8 cellular contexts compared by ENCODE assay signal in genomic region chr6:30877419-30878262, GRCh38. TPM values are rescaled to one million over a fixed set of nuclear protein-coding genes. Genes with fewer than 3 reads are reported as not detected.
DNase-seq lines count a peak whose midpoint lies in the region; ATAC-seq and TF ChIP-seq lines count a peak whose summit lies in the region.

No MANE protein-coding gene starts in this region.

- no peaks in the 10 kb centered on the region for H3K27me3 Mint-ChIP-seq in stimulated activated naive CD8-positive, alpha-beta T cell treated with anti-CD3 and anti-CD28 coated beads, Interleukin-15, amount 100 ng/mL, for 72 hours

- peak overlapping the region; percentile 39; the same call in 1 of the 2 replicates for H3K4me3 ChIP-seq in Karpas-422 (ENCODE audit: low read length)
- H3K4me3 ChIP-seq in RWPE2 (ENCODE audit: severe bottlenecking): no peak overlapping the region
- H3K4me3 ChIP-seq in neuron (ENCODE audit: low read length): peak overlapping the region; percentile 40

- H3K4me3 Mint-ChIP-seq in stimulated activated naive CD8-positive, alpha-beta T cell treated with anti-CD3 and anti-CD28 coated beads, Interleukin-15, amount 100 ng/mL, for 72 hours: peak overlapping the region; percentile 74 to 89

- no peaks in the 10 kb centered on the region for H3K9me2 ChIP-seq in Karpas-422 (replicated peaks; ENCODE audit: insufficient read depth, low read length)

- H3K4me1 ChIP-seq in Karpas-422 (ENCODE audit: low read length): peaks cover 8% of the 10 kb centered on the region
- H3K4me1 ChIP-seq in RWPE2 (ENCODE audit: insufficient read depth, poor library complexity, severe bottlenecking): peaks cover 37% of the 10 kb centered on the region
- peaks cover 35% of the 10 kb centered on the region for H3K4me1 ChIP-seq in neuron (ENCODE audit: insufficient read depth, low read length)

- peak overlapping the region; percentile 58 for H3K4me2 ChIP-seq in Karpas-422 (ENCODE audit: low read depth, low read length, poor library complexity, severe bottlenecking)

- H3K9ac ChIP-seq in Karpas-422 (ENCODE audit: low read length): 0 out of 2 replicates have a peak overlapping the region, but pooled peaks have one; percentile 24

- no peaks in the 10 kb centered on the region for H3K27me3 ChIP-seq in Karpas-422 (ENCODE audit: low read length)
- H3K27me3 ChIP-seq in RWPE2 (ENCODE audit: insufficient read depth, poor library complexity, severe bottlenecking): no peaks in the 10 kb centered on the region
- no peaks in the 10 kb centered on the region for H3K27me3 ChIP-seq in neuron (ENCODE audit: insufficient read depth, low read length)

- peaks cover 7 to 10% of the 10 kb centered on the region in 2 donors for H3K9me3 Mint-ChIP-seq in stimulated activated naive CD8-positive, alpha-beta T cell treated with anti-CD3 and anti-CD28 coated beads, Interleukin-15, amount 100 ng/mL, for 72 hours

- H3K36me3 ChIP-seq in Karpas-422 (ENCODE audit: insufficient read depth, low read length): no peaks in the 10 kb centered on the region
- no peaks in the 10 kb centered on the region for H3K36me3 ChIP-seq in RWPE2 (ENCODE audit: low read depth)
- no peaks in the 10 kb centered on the region for H3K36me3 ChIP-seq in neuron (ENCODE audit: insufficient read depth, low read length)

- peak overlapping the region; percentile 79 to 92 for H3K27ac Mint-ChIP-seq in stimulated activated naive CD8-positive, alpha-beta T cell treated with anti-CD3 and anti-CD28 coated beads, Interleukin-15, amount 100 ng/mL, for 72 hours

- peak; percentile 97 for TF ChIP-seq CTCF in RWPE2 (IDR thresholded peaks at IDR 0.05; ENCODE audit: poor library complexity, severe bottlenecking)

- H4K20me1 ChIP-seq in Karpas-422 (ENCODE audit: insufficient read depth, low read depth, low read length): no peaks in the 10 kb centered on the region

- peak; percentile 93 for DNase-seq in Daoy (ENCODE audit: low read depth)
- DNase-seq in Karpas-422: peak; percentile 83
- DNase-seq in RWPE2 (ENCODE audit: low spot score): no peak
- DNase-seq in activated effector memory CD4-positive, alpha-beta T cell treated with Interleukin-2 at 50 U/mL for 16 hours: peak; percentile 64
- peak; percentile 85 for DNase-seq in fibroblast of the conjunctiva (ENCODE audit: low read depth)
- DNase-seq in stimulated activated naive CD8-positive, alpha-beta T cell treated with anti-CD3 and anti-CD28 coated beads, Interleukin-15, amount 100 ng/mL, for 72 hours: peak; percentile 66 to 73

- peak; percentile 68 for ATAC-seq in RWPE2 (ENCODE audit: low read depth)
- peak; percentile 89 for ATAC-seq in stimulated activated naive CD8-positive, alpha-beta T cell treated with anti-CD3 and anti-CD28 coated beads, Interleukin-15, amount 100 ng/mL, for 72 hours
- no peak for ATAC-seq in HG03039 (IDR thresholded peaks at IDR 0.05; ENCODE audit: unreplicated experiment)

- peaks cover 42% of the 10 kb centered on the region for H3K4me1 Mint-ChIP-seq in stimulated activated naive CD8-positive, alpha-beta T cell treated with anti-CD3 and anti-CD28 coated beads, Interleukin-15, amount 100 ng/mL, for 72 hours

- H3K27ac ChIP-seq in Karpas-422 (ENCODE audit: low read length) (no peak overlapping the region), RWPE2 (ENCODE audit: poor library complexity, severe bottlenecking) (peak overlapping the region; percentile 82)

- no peak overlapping the region for H2AFZ ChIP-seq in Karpas-422 (ENCODE audit: low read length)
- H2AFZ ChIP-seq in neuron (ENCODE audit: low read depth, low read length): peak overlapping the region; percentile 78

- no peaks in the 10 kb centered on the region for H3K79me2 ChIP-seq in Karpas-422 (ENCODE audit: low read length)

- H3K9me3 ChIP-seq in Karpas-422 (ENCODE audit: low read length) (no peaks in the 10 kb centered on the region), RWPE2 (ENCODE audit: severe bottlenecking) (peaks cover 3% of the 10 kb centered on the region), neuron (ENCODE audit: low read length) (peaks cover 3% of the 10 kb centered on the region)

RNA-seq across cellular contexts. Expression of gene DDR1, which starts 6.7 kb away (rescaled TPM):
- total RNA-seq in Daoy (2014; rRNA removed; shearing (Covaris generic)): 12.7 and 25.0 TPM in 2 replicates
- 0.15 and 0.25 TPM in 2 replicates for total RNA-seq in Karpas-422 (2014; rRNA removed; shearing (Covaris generic); ENCODE audit: low replicate concordance)

RNA-seq across cellular contexts. Expression of gene GTF2H4, which starts 30.4 kb away (rescaled TPM):
- total RNA-seq in Daoy (2014; rRNA removed; shearing (Covaris generic)): 12.6 and 13.7 TPM in 2 replicates
- 21.8 and 23.4 TPM in 2 replicates for total RNA-seq in Karpas-422 (2014; rRNA removed; shearing (Covaris generic); ENCODE audit: low replicate concordance)

RNA-seq across cellular contexts. Expression of gene VARS2, which starts 36.4 kb away (rescaled TPM):
- 18.8 and 23.5 TPM in 2 replicates for total RNA-seq in Daoy (2014; rRNA removed; shearing (Covaris generic))
- 42.3 and 50.2 TPM in 2 replicates for total RNA-seq in Karpas-422 (2014; rRNA removed; shearing (Covaris generic); ENCODE audit: low replicate concordance)

RNA-seq across cellular contexts. Expression of gene SFTA2, which starts 54.3 kb away (rescaled TPM):
- total RNA-seq in Daoy (2014; rRNA removed; shearing (Covaris generic)): not detected in 2 replicates
- not detected in 2 replicates for total RNA-seq in Karpas-422 (2014; rRNA removed; shearing (Covaris generic); ENCODE audit: low replicate concordance)

Comparison
In these comparisons a context has a peak if more than half of its experiments do, and no peak if none do; other contexts are left out.
1. RNA of gene DDR1, which starts 6.7 kb away (total RNA-seq): 12.7 to 25.0 TPM in Daoy; 0.15 to 0.25 TPM in Karpas-422; every median in the first group is over 10 times any median in the second.